14 cellular contexts compared by ENCODE assay signal in genomic region chr2:238415036-238415764, GRCh38. TPM values are rescaled to one million over a fixed set of nuclear protein-coding genes. Genes with fewer than 3 reads are reported as not detected.
DNase-seq lines count a peak whose midpoint lies in the region; ATAC-seq lines count a peak whose summit lies in the region.
"Had no signal": no experiment of that assay in that cellular context is flagged by ENCODE, and none has a peak within 500 bp of the region (broad histone marks: within the 10 kb centered on the region; RNA-seq: fewer than 3 reads in every experiment).

No MANE protein-coding gene starts in this region.

- POLR2A ChIA-PET in activated naive CD8-positive, alpha-beta T cell treated with anti-CD3 and anti-CD28 coated beads, Interleukin-2, amount 10 ng/mL, durations not matched to agents 7 days and 5 days (lab: Charles Lee): interaction anchor here (0.8 kb wide), 1 partner anchor 11 kb away, joined by 3 read pairs; no protein-coding TSS in a partner anchor

- no peak overlapping the region for H3K4me3 Mint-ChIP-seq in activated naive CD4-positive, alpha-beta T cell treated with anti-CD3 and anti-CD28 coated beads for 36 hours
- H3K4me3 Mint-ChIP-seq in activated naive CD8-positive, alpha-beta T cell treated with anti-CD3 and anti-CD28 coated beads, Interleukin-2, amount 10 ng/mL, durations not matched to agents 7 days and 5 days: no peak overlapping the region
- H3K4me3 Mint-ChIP-seq in stimulated activated naive CD8-positive, alpha-beta T cell treated with anti-CD3 and anti-CD28 coated beads, Interleukin-15, amount 100 ng/mL, for 72 hours: peak overlapping the region in 1 of 2 donors; percentile 10
- no peak overlapping the region for H3K4me3 Mint-ChIP-seq in stimulated activated memory B cell treated with anti-CD40 and anti-IgM and Interleukin-4, amounts not matched to agents 10 μg/mL and 1 μg/mL and 100 μg/mL, for 72 hours

- H3K27me3 Mint-ChIP-seq in activated naive CD4-positive, alpha-beta T cell treated with anti-CD3 and anti-CD28 coated beads for 36 hours (ENCODE audit: low read depth): no peaks in the 10 kb centered on the region
- peaks cover 11% of the 10 kb centered on the region for H3K27me3 Mint-ChIP-seq in activated naive CD8-positive, alpha-beta T cell treated with anti-CD3 and anti-CD28 coated beads, Interleukin-2, amount 10 ng/mL, durations not matched to agents 7 days and 5 days
- H3K27me3 Mint-ChIP-seq in stimulated activated naive CD8-positive, alpha-beta T cell treated with anti-CD3 and anti-CD28 coated beads, Interleukin-15, amount 100 ng/mL, for 72 hours: no peaks in the 10 kb centered on the region
- peaks cover 6% of the 10 kb centered on the region for H3K27me3 Mint-ChIP-seq in stimulated activated memory B cell treated with anti-CD40 and anti-IgM and Interleukin-4, amounts not matched to agents 10 μg/mL and 1 μg/mL and 100 μg/mL, for 72 hours

- peaks cover 2% of the 10 kb centered on the region for H3K4me1 Mint-ChIP-seq in activated naive CD4-positive, alpha-beta T cell treated with anti-CD3 and anti-CD28 coated beads for 36 hours (ENCODE audit: low read depth)
- H3K4me1 Mint-ChIP-seq in activated naive CD8-positive, alpha-beta T cell treated with anti-CD3 and anti-CD28 coated beads, Interleukin-2, amount 10 ng/mL, durations not matched to agents 7 days and 5 days: peaks cover 4% of the 10 kb centered on the region
- H3K4me1 Mint-ChIP-seq in stimulated activated naive CD8-positive, alpha-beta T cell treated with anti-CD3 and anti-CD28 coated beads, Interleukin-15, amount 100 ng/mL, for 72 hours: peaks cover 10% of the 10 kb centered on the region
- H3K4me1 Mint-ChIP-seq in stimulated activated memory B cell treated with anti-CD40 and anti-IgM and Interleukin-4, amounts not matched to agents 10 μg/mL and 1 μg/mL and 100 μg/mL, for 72 hours: no peaks in the 10 kb centered on the region

- H3K36me3 Mint-ChIP-seq in activated naive CD4-positive, alpha-beta T cell treated with anti-CD3 and anti-CD28 coated beads for 36 hours (ENCODE audit: low read depth): peaks cover 5% of the 10 kb centered on the region
- peaks cover 4% of the 10 kb centered on the region for H3K36me3 Mint-ChIP-seq in activated naive CD8-positive, alpha-beta T cell treated with anti-CD3 and anti-CD28 coated beads, Interleukin-2, amount 10 ng/mL, durations not matched to agents 7 days and 5 days
- H3K36me3 Mint-ChIP-seq in stimulated activated memory B cell treated with anti-CD40 and anti-IgM and Interleukin-4, amounts not matched to agents 10 μg/mL and 1 μg/mL and 100 μg/mL, for 72 hours: peaks cover 33% of the 10 kb centered on the region

- peak; percentile 56 for DNase-seq in activated naive CD4-positive, alpha-beta T cell treated with anti-CD3 and anti-CD28 coated beads for 36 hours
- DNase-seq in activated naive CD4-positive, alpha-beta T cell (lab: John Stamatoyannopoulos, UW): no peak
- DNase-seq in NCI-H2171 (lab: John Stamatoyannopoulos, UW): peak; percentile 8
- no peak for DNase-seq in activated naive CD8-positive, alpha-beta T cell treated with anti-CD3 and anti-CD28 coated beads, Interleukin-2, amount 10 ng/mL, durations not matched to agents 7 days and 5 days
- DNase-seq in stimulated activated naive CD8-positive, alpha-beta T cell treated with anti-CD3 and anti-CD28 coated beads, Interleukin-15, amount 100 ng/mL, for 72 hours: peak; percentile 33 to 55
- DNase-seq in NCI-H2107 (lab: John Stamatoyannopoulos, UW): no peak
- DNase-seq: activated T-cell treated with anti-CD3 and anti-CD28 coated beads, Interleukin-2, amount 50 U/mL, for 1 hour; amygdala; DMS79 treated with DMSO at 0.1 percent for 48 hours; head of caudate nucleus; Kasumi-1; left cardiac atrium; NCI-H2029 treated with DMSO at 0.1 percent for 48 hours had no signal

- CTCF ChIA-PET in activated naive CD4-positive, alpha-beta T cell treated with anti-CD3 and anti-CD28 coated beads for 36 hours (lab: Charles Lee): interaction anchor here (0.6 to 1.7 kb wide), 3 partner anchors 9 to 159 kb away, joined by 3 to 5 read pairs (median 3); no protein-coding TSS in a partner anchor

- ATAC-seq in activated naive CD8-positive, alpha-beta T cell treated with anti-CD3 and anti-CD28 coated beads, Interleukin-2, amount 10 ng/mL, durations not matched to agents 7 days and 5 days (ENCODE audit: low read depth): peak; percentile 83
- peak; percentile 96 for ATAC-seq in stimulated activated naive CD8-positive, alpha-beta T cell treated with anti-CD3 and anti-CD28 coated beads, Interleukin-15, amount 100 ng/mL, for 72 hours
- ATAC-seq in stimulated activated memory B cell treated with anti-CD40 and anti-IgM and Interleukin-4, amounts not matched to agents 10 μg/mL and 1 μg/mL and 100 μg/mL, for 72 hours: no peak
- ATAC-seq: left cardiac atrium had no signal

- H3K27ac Mint-ChIP-seq in activated naive CD4-positive, alpha-beta T cell treated with anti-CD3 and anti-CD28 coated beads for 36 hours: no peak overlapping the region
- H3K27ac Mint-ChIP-seq in activated naive CD8-positive, alpha-beta T cell treated with anti-CD3 and anti-CD28 coated beads, Interleukin-2, amount 10 ng/mL, durations not matched to agents 7 days and 5 days: peak overlapping the region; percentile 43
- H3K27ac Mint-ChIP-seq in stimulated activated naive CD8-positive, alpha-beta T cell treated with anti-CD3 and anti-CD28 coated beads, Interleukin-15, amount 100 ng/mL, for 72 hours: peak overlapping the region; percentile 13 to 94
- no peak overlapping the region for H3K27ac Mint-ChIP-seq in stimulated activated memory B cell treated with anti-CD40 and anti-IgM and Interleukin-4, amounts not matched to agents 10 μg/mL and 1 μg/mL and 100 μg/mL, for 72 hours

- intact Hi-C loops in activated naive CD4-positive, alpha-beta T cell treated with anti-CD3 and anti-CD28 coated beads for 36 hours (cut with micrococcal nuclease): no loop called here

- H3K9me3 Mint-ChIP-seq in activated naive CD4-positive, alpha-beta T cell treated with anti-CD3 and anti-CD28 coated beads for 36 hours: peaks cover 13% of the 10 kb centered on the region
- H3K9me3 Mint-ChIP-seq in activated naive CD8-positive, alpha-beta T cell treated with anti-CD3 and anti-CD28 coated beads, Interleukin-2, amount 10 ng/mL, durations not matched to agents 7 days and 5 days: peaks cover 6% of the 10 kb centered on the region
- peaks cover 12 to 17% of the 10 kb centered on the region in 2 donors for H3K9me3 Mint-ChIP-seq in stimulated activated naive CD8-positive, alpha-beta T cell treated with anti-CD3 and anti-CD28 coated beads, Interleukin-15, amount 100 ng/mL, for 72 hours
- peaks cover 8% of the 10 kb centered on the region for H3K9me3 Mint-ChIP-seq in stimulated activated memory B cell treated with anti-CD40 and anti-IgM and Interleukin-4, amounts not matched to agents 10 μg/mL and 1 μg/mL and 100 μg/mL, for 72 hours

RNA-seq across cellular contexts. Expression of gene ASB1, which starts 11.5 kb away (rescaled TPM):
- 10 to 100 TPM; 29.9 to 33.7 TPM for total RNA-seq in activated naive CD4-positive, alpha-beta T cell treated with anti-CD3 and anti-CD28 coated beads for 36 hours
- total RNA-seq in activated naive CD8-positive, alpha-beta T cell treated with anti-CD3 and anti-CD28 coated beads, Interleukin-2, amount 10 ng/mL, durations not matched to agents 7 days and 5 days: 10 to 100 TPM; 32.1 to 34.3 TPM

Comparison
In these comparisons a context has a peak if more than half of its experiments do, and no peak if none do; other contexts are left out.
1. DNase-seq: peak in activated naive CD4-positive, alpha-beta T cell treated with anti-CD3 and anti-CD28 coated beads for 36 hours (single experiment), NCI-H2171 (single experiment) and stimulated activated naive CD8-positive, alpha-beta T cell treated with anti-CD3 and anti-CD28 coated beads, Interleukin-15, amount 100 ng/mL, for 72 hours (2 of 2); none in activated naive CD4-positive, alpha-beta T cell (0 of 4), activated naive CD8-positive, alpha-beta T cell treated with anti-CD3 and anti-CD28 coated beads, Interleukin-2, amount 10 ng/mL, durations not matched to agents 7 days and 5 days (single experiment) and NCI-H2107 (single experiment).
2. H3K27ac Mint-ChIP-seq: peak in activated naive CD8-positive, alpha-beta T cell treated with anti-CD3 and anti-CD28 coated beads, Interleukin-2, amount 10 ng/mL, durations not matched to agents 7 days and 5 days (single experiment) and stimulated activated naive CD8-positive, alpha-beta T cell treated with anti-CD3 and anti-CD28 coated beads, Interleukin-15, amount 100 ng/mL, for 72 hours (2 of 2); none in activated naive CD4-positive, alpha-beta T cell treated with anti-CD3 and anti-CD28 coated beads for 36 hours (single experiment) and stimulated activated memory B cell treated with anti-CD40 and anti-IgM and Interleukin-4, amounts not matched to agents 10 μg/mL and 1 μg/mL and 100 μg/mL, for 72 hours (single experiment).